Comparison of ENCODE assay signal across 1 cellular context in the genomic region with DNA sequence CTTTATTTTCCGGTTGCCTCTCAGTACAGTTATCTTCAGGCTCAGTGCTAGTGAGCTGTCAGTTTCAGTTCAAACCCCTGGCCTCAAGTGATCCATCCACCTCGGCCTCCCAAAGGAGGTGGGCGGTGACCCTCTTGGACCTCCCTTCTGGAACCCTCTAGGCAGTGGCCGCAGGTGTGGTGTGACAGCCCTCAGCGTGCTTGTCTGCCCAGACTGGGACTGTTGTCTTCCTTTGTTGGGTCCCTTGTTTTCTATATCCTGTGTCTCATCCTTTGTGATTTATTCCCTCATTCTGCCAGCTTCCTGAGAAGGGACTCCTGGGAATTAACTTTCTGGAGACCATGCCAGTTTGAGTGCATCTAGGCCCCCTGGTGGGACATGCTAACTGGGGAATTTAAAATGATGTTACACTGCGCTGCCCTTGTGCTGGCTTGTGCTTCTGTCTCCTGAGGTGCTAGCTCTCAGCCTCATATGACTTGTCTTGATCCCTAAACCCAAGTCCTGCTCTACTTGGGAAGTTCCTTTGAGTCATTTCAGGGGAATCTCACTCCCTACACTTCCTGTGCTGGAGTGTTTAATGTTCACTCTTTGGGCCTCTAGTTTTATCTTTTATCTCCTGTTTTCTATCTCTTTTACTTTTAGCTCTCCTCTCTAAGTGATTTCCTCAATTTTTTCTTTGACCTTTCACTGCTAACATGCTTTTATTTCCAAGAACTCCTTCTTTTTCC.
A peak's percentile ranks its signal among the peaks of the same experiment; 100 is the strongest.
TF ChIP-seq lines count a peak whose summit lies in the region.

No MANE protein-coding gene starts in this region.

TF ChIP-seq in K562, 482 proteins besides CTCF, POLR2A, EP300 and RAD21 (continued from another document and continues in another):
- TF ChIP-seq, protein P1, sequence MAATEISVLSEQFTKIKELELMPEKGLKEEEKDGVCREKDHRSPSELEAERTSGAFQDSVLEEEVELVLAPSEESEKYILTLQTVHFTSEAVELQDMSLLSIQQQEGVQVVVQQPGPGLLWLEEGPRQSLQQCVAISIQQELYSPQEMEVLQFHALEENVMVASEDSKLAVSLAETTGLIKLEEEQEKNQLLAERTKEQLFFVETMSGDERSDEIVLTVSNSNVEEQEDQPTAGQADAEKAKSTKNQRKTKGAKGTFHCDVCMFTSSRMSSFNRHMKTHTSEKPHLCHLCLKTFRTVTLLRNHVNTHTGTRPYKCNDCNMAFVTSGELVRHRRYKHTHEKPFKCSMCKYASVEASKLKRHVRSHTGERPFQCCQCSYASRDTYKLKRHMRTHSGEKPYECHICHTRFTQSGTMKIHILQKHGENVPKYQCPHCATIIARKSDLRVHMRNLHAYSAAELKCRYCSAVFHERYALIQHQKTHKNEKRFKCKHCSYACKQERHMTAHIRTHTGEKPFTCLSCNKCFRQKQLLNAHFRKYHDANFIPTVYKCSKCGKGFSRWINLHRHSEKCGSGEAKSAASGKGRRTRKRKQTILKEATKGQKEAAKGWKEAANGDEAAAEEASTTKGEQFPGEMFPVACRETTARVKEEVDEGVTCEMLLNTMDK (IDR thresholded peaks at IDR 0.05; ENCODE audit: borderline replicate concordance, insufficient read depth, low read depth, low read length, poor library complexity, severe bottlenecking) = peak; percentile 59
- TF ChIP-seq CHD1 (IDR thresholded peaks at IDR 0.05; ENCODE audit: low read length) (peak; percentile 76), SIN3B (IDR thresholded peaks at IDR 0.05; ENCODE audit: low read depth) (no peak), HNRNPK (IDR thresholded peaks at IDR 0.05; ENCODE audit: low read depth, low read length, poor library complexity, severe bottlenecking) (no peak), MAFF (IDR thresholded peaks at IDR 0.05; ENCODE audit: low read length) (no peak), NFE2 (IDR thresholded peaks at IDR 0.05; ENCODE audit: low read depth) (no peak), TOE1 (IDR thresholded peaks at IDR 0.05; ENCODE audit: borderline replicate concordance) (no peak), TOE1 (CRISPR knock-in tag; IDR thresholded peaks at IDR 0.05; ENCODE audit: borderline replicate concordance, low read depth) (no peak; the same call in 1 of the 2 replicates), THRAP3 (IDR thresholded peaks at IDR 0.05; ENCODE audit: borderline replicate concordance) (no peak), GABPB2 (CRISPR knock-in tag; conservative IDR thresholded peaks at IDR 0.05) (0 out of 2 replicates have a peak, but pooled peaks have one; percentile 38), ZNF77 (CRISPR knock-in tag; IDR thresholded peaks at IDR 0.05) (no peak), HDAC3 (IDR thresholded peaks at IDR 0.05; ENCODE audit: borderline replicate concordance, partially characterized antibody) (no peak), SMAD3 (CRISPR knock-in tag; conservative IDR thresholded peaks at IDR 0.05) (no peak), CXXC5 (CRISPR knock-in tag; IDR thresholded peaks at IDR 0.05) (peak; percentile 7), ZNF780A (CRISPR knock-in tag; IDR thresholded peaks at IDR 0.05) (no peak), MECOM (CRISPR knock-in tag; IDR thresholded peaks at IDR 0.05) (no peak), HMG20A (CRISPR knock-in tag; conservative IDR thresholded peaks at IDR 0.05) (0 out of 2 replicates have a peak, but pooled peaks have one; percentile 11), ZNF507 (tag; conservative IDR thresholded peaks at IDR 0.05) (no peak), YBX1 (IDR thresholded peaks at IDR 0.05) (no peak), ETV1 (tag; conservative IDR thresholded peaks at IDR 0.05; ENCODE audit: low read depth) (0 out of 2 replicates have a peak, but pooled peaks have one; percentile 23), POU5F1 (IDR thresholded peaks at IDR 0.05; ENCODE audit: borderline replicate concordance, low read depth, low read length, partially characterized antibody) (no peak), FOXK1 (CRISPR knock-in tag; IDR thresholded peaks at IDR 0.05; ENCODE audit: borderline replicate concordance) (peak; percentile 66; the same call in 1 of the 2 replicates)
- TF ChIP-seq, protein P2, sequence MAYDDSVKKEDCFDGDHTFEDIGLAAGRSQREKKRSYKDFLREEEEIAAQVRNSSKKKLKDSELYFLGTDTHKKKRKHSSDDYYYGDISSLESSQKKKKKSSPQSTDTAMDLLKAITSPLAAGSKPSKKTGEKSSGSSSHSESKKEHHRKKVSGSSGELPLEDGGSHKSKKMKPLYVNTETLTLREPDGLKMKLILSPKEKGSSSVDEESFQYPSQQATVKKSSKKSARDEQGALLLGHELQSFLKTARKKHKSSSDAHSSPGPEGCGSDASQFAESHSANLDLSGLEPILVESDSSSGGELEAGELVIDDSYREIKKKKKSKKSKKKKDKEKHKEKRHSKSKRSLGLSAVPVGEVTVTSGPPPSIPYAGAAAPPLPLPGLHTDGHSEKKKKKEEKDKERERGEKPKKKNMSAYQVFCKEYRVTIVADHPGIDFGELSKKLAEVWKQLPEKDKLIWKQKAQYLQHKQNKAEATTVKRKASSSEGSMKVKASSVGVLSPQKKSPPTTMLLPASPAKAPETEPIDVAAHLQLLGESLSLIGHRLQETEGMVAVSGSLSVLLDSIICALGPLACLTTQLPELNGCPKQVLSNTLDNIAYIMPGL (CRISPR knock-in tag; IDR thresholded peaks at IDR 0.05) = 0 out of 2 replicates have a peak, but pooled peaks have one; percentile 57
- TF ChIP-seq, protein P3, sequence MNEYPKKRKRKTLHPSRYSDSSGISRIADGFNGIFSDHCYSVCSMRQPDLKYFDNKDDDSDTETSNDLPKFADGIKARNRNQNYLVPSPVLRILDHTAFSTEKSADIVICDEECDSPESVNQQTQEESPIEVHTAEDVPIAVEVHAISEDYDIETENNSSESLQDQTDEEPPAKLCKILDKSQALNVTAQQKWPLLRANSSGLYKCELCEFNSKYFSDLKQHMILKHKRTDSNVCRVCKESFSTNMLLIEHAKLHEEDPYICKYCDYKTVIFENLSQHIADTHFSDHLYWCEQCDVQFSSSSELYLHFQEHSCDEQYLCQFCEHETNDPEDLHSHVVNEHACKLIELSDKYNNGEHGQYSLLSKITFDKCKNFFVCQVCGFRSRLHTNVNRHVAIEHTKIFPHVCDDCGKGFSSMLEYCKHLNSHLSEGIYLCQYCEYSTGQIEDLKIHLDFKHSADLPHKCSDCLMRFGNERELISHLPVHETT (CRISPR knock-in tag; conservative IDR thresholded peaks at IDR 0.05 in 1 of 2, IDR thresholded peaks at IDR 0.05 in 1 of 2) = no peak
- TF ChIP-seq, protein P4, sequence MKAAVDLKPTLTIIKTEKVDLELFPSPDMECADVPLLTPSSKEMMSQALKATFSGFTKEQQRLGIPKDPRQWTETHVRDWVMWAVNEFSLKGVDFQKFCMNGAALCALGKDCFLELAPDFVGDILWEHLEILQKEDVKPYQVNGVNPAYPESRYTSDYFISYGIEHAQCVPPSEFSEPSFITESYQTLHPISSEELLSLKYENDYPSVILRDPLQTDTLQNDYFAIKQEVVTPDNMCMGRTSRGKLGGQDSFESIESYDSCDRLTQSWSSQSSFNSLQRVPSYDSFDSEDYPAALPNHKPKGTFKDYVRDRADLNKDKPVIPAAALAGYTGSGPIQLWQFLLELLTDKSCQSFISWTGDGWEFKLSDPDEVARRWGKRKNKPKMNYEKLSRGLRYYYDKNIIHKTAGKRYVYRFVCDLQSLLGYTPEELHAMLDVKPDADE (conservative IDR thresholded peaks at IDR 0.05; ENCODE audit: control insufficient read depth, low read depth, low read length) = no peak
- TF ChIP-seq, protein P5, sequence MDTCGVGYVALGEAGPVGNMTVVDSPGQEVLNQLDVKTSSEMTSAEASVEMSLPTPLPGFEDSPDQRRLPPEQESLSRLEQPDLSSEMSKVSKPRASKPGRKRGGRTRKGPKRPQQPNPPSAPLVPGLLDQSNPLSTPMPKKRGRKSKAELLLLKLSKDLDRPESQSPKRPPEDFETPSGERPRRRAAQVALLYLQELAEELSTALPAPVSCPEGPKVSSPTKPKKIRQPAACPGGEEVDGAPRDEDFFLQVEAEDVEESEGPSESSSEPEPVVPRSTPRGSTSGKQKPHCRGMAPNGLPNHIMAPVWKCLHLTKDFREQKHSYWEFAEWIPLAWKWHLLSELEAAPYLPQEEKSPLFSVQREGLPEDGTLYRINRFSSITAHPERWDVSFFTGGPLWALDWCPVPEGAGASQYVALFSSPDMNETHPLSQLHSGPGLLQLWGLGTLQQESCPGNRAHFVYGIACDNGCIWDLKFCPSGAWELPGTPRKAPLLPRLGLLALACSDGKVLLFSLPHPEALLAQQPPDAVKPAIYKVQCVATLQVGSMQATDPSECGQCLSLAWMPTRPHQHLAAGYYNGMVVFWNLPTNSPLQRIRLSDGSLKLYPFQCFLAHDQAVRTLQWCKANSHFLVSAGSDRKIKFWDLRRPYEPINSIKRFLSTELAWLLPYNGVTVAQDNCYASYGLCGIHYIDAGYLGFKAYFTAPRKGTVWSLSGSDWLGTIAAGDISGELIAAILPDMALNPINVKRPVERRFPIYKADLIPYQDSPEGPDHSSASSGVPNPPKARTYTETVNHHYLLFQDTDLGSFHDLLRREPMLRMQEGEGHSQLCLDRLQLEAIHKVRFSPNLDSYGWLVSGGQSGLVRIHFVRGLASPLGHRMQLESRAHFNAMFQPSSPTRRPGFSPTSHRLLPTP (IDR thresholded peaks at IDR 0.05; ENCODE audit: borderline replicate concordance, extremely low read depth, insufficient read length) = no peak
- TF ChIP-seq, protein P6, sequence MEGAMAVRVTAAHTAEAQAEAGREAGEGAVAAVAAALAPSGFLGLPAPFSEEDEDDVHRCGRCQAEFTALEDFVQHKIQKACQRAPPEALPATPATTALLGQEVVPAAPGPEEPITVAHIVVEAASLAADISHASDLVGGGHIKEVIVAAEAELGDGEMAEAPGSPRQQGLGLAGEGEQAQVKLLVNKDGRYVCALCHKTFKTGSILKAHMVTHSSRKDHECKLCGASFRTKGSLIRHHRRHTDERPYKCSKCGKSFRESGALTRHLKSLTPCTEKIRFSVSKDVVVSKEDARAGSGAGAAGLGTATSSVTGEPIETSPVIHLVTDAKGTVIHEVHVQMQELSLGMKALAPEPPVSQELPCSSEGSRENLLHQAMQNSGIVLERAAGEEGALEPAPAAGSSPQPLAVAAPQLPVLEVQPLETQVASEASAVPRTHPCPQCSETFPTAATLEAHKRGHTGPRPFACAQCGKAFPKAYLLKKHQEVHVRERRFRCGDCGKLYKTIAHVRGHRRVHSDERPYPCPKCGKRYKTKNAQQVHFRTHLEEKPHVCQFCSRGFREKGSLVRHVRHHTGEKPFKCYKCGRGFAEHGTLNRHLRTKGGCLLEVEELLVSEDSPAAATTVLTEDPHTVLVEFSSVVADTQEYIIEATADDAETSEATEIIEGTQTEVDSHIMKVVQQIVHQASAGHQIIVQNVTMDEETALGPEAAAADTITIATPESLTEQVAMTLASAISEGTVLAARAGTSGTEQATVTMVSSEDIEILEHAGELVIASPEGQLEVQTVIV (CRISPR knock-in tag; IDR thresholded peaks at IDR 0.05; ENCODE audit: borderline replicate concordance) = no peak
- TF ChIP-seq, protein P7, sequence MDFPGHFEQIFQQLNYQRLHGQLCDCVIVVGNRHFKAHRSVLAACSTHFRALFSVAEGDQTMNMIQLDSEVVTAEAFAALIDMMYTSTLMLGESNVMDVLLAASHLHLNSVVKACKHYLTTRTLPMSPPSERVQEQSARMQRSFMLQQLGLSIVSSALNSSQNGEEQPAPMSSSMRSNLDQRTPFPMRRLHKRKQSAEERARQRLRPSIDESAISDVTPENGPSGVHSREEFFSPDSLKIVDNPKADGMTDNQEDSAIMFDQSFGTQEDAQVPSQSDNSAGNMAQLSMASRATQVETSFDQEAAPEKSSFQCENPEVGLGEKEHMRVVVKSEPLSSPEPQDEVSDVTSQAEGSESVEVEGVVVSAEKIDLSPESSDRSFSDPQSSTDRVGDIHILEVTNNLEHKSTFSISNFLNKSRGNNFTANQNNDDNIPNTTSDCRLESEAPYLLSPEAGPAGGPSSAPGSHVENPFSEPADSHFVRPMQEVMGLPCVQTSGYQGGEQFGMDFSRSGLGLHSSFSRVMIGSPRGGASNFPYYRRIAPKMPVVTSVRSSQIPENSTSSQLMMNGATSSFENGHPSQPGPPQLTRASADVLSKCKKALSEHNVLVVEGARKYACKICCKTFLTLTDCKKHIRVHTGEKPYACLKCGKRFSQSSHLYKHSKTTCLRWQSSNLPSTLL (IDR thresholded peaks at IDR 0.05) = no peak
- TF ChIP-seq, protein P8, sequence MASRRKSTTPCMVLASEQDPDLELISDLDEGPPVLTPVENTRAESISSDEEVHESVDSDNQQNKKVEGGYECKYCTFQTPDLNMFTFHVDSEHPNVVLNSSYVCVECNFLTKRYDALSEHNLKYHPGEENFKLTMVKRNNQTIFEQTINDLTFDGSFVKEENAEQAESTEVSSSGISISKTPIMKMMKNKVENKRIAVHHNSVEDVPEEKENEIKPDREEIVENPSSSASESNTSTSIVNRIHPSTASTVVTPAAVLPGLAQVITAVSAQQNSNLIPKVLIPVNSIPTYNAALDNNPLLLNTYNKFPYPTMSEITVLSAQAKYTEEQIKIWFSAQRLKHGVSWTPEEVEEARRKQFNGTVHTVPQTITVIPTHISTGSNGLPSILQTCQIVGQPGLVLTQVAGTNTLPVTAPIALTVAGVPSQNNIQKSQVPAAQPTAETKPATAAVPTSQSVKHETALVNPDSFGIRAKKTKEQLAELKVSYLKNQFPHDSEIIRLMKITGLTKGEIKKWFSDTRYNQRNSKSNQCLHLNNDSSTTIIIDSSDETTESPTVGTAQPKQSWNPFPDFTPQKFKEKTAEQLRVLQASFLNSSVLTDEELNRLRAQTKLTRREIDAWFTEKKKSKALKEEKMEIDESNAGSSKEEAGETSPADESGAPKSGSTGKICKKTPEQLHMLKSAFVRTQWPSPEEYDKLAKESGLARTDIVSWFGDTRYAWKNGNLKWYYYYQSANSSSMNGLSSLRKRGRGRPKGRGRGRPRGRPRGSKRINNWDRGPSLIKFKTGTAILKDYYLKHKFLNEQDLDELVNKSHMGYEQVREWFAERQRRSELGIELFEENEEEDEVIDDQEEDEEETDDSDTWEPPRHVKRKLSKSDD (conservative IDR thresholded peaks at IDR 0.05; ENCODE audit: low read length) = no peak
- TF ChIP-seq, protein P9, sequence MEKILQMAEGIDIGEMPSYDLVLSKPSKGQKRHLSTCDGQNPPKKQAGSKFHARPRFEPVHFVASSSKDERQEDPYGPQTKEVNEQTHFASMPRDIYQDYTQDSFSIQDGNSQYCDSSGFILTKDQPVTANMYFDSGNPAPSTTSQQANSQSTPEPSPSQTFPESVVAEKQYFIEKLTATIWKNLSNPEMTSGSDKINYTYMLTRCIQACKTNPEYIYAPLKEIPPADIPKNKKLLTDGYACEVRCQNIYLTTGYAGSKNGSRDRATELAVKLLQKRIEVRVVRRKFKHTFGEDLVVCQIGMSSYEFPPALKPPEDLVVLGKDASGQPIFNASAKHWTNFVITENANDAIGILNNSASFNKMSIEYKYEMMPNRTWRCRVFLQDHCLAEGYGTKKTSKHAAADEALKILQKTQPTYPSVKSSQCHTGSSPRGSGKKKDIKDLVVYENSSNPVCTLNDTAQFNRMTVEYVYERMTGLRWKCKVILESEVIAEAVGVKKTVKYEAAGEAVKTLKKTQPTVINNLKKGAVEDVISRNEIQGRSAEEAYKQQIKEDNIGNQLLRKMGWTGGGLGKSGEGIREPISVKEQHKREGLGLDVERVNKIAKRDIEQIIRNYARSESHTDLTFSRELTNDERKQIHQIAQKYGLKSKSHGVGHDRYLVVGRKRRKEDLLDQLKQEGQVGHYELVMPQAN (IDR thresholded peaks at IDR 0.05; ENCODE audit: borderline replicate concordance) = no peak
- TF ChIP-seq, protein P10, sequence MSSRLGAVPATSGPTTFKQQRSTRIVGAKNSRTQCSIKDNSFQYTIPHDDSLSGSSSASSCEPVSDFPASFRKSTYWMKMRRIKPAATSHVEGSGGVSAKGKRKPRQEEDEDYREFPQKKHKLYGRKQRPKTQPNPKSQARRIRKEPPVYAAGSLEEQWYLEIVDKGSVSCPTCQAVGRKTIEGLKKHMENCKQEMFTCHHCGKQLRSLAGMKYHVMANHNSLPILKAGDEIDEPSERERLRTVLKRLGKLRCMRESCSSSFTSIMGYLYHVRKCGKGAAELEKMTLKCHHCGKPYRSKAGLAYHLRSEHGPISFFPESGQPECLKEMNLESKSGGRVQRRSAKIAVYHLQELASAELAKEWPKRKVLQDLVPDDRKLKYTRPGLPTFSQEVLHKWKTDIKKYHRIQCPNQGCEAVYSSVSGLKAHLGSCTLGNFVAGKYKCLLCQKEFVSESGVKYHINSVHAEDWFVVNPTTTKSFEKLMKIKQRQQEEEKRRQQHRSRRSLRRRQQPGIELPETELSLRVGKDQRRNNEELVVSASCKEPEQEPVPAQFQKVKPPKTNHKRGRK (tag; IDR thresholded peaks at IDR 0.05) = no peak
